ENCODE assay signal across 1 cellular context in genomic region chr19:57830071-57830602, GRCh38.
TF ChIP-seq lines count a peak whose summit lies in the region.

Gene ZNF587B (plus strand): TSS chr19:57830299. CDS start chr19:57830529, 230 bp downstream.

TF ChIP-seq in HepG2, 621 proteins besides CTCF, POLR2A, EP300 and RAD21 (continued from another document and continues in another):
- TF ChIP-seq RCOR2 (CRISPR knock-in tag; IDR thresholded peaks at IDR 0.05) (no peak), RXRB (CRISPR knock-in tag; IDR thresholded peaks at IDR 0.05; ENCODE audit: borderline replicate concordance) (0 out of 2 replicates have a peak, but pooled peaks have one; percentile 14), POGZ (CRISPR knock-in tag; IDR thresholded peaks at IDR 0.05) (peak; percentile 60; the same call in 1 of the 2 replicates), ZNF883 (CRISPR knock-in tag; IDR thresholded peaks at IDR 0.05; ENCODE audit: not compliant biosample characterization) (no peak), ZNF263 (CRISPR knock-in tag; IDR thresholded peaks at IDR 0.05) (no peak), ZNF598 (CRISPR knock-in tag; IDR thresholded peaks at IDR 0.05; ENCODE audit: borderline replicate concordance) (no peak), NFYB (CRISPR knock-in tag; IDR thresholded peaks at IDR 0.05) (0 out of 2 replicates have a peak, but pooled peaks have one; percentile 39), BCL6 (CRISPR knock-in tag; IDR thresholded peaks at IDR 0.05) (no peak), ZNF687 (CRISPR knock-in tag; IDR thresholded peaks at IDR 0.05) (peak; percentile 67), GTF2F1 (IDR thresholded peaks at IDR 0.05; ENCODE audit: low read length) (no peak), KAT8 (CRISPR knock-in tag; IDR thresholded peaks at IDR 0.05) (0 out of 2 replicates have a peak, but pooled peaks have one; percentile 29), SP2 (CRISPR knock-in tag; IDR thresholded peaks at IDR 0.05) (0 out of 2 replicates have a peak, but pooled peaks have one; percentile 25), ZBTB38 (CRISPR knock-in tag; IDR thresholded peaks at IDR 0.05) (peak; percentile 89; the same call in 1 of the 2 replicates), HCFC1 (IDR thresholded peaks at IDR 0.05; ENCODE audit: low read depth, low read length) (peak; percentile 43; the same call in 1 of the 2 replicates), BHLHE40 (IDR thresholded peaks at IDR 0.05; ENCODE audit: low read length) (peak; percentile 75), GMEB1 (CRISPR knock-in tag; IDR thresholded peaks at IDR 0.05; ENCODE audit: borderline replicate concordance) (0 out of 2 replicates have a peak, but pooled peaks have one; percentile 33), ZNF768 (CRISPR knock-in tag; IDR thresholded peaks at IDR 0.05) (peak; percentile 28; the same call in 1 of the 2 replicates), SAP130 (CRISPR knock-in tag; IDR thresholded peaks at IDR 0.05; ENCODE audit: low read depth) (0 out of 2 replicates have a peak, but pooled peaks have one; percentile 23), HNF1B (CRISPR knock-in tag; IDR thresholded peaks at IDR 0.05) (no peak), HOXA3 (CRISPR knock-in tag; IDR thresholded peaks at IDR 0.05) (peak; percentile 66), THAP11 (CRISPR knock-in tag; IDR thresholded peaks at IDR 0.05) (peak; percentile 94), NFYC (CRISPR knock-in tag; IDR thresholded peaks at IDR 0.05) (peak; percentile 43; the same call in 1 of the 2 replicates), ZNF143 (CRISPR knock-in tag; IDR thresholded peaks at IDR 0.05) (peak; percentile 83), ZBTB4 (CRISPR knock-in tag; IDR thresholded peaks at IDR 0.05; ENCODE audit: borderline replicate concordance) (peak; percentile 21; the same call in 1 of the 2 replicates), TFE3 (CRISPR knock-in tag; IDR thresholded peaks at IDR 0.05) (0 out of 2 replicates have a peak, but pooled peaks have one; percentile 28), GABPA (IDR thresholded peaks at IDR 0.05; ENCODE audit: low read depth, low read length) (peak; percentile 56), GABPA (CRISPR knock-in tag; IDR thresholded peaks at IDR 0.05; ENCODE audit: low read depth) (peak; percentile 91), ZNF33B (CRISPR knock-in tag; IDR thresholded peaks at IDR 0.05) (0 out of 2 replicates have a peak, but pooled peaks have one; percentile 30), ZSCAN29 (CRISPR knock-in tag; conservative IDR thresholded peaks at IDR 0.05) (no peak), GATAD2A (CRISPR knock-in tag; IDR thresholded peaks at IDR 0.05) (0 out of 2 replicates have a peak, but pooled peaks have one; percentile 22), ZNF770 (CRISPR knock-in tag; IDR thresholded peaks at IDR 0.05) (peak; percentile 56), YY1 (IDR thresholded peaks at IDR 0.05; ENCODE audit: insufficient read depth, insufficient replicate concordance, low read depth, low read length) (peak; percentile 78), ZMYM2 (CRISPR knock-in tag; IDR thresholded peaks at IDR 0.05) (peak; percentile 28; the same call in 1 of the 2 replicates), THYN1 (CRISPR knock-in tag; IDR thresholded peaks at IDR 0.05; ENCODE audit: borderline replicate concordance, low read depth) (no peak), SMC3 (IDR thresholded peaks at IDR 0.05; ENCODE audit: low read length) (peak; percentile 41; the same call in 1 of the 2 replicates), RNF2 (conservative IDR thresholded peaks at IDR 0.05; ENCODE audit: low read depth) (no peak)
- TF ChIP-seq, protein P1, sequence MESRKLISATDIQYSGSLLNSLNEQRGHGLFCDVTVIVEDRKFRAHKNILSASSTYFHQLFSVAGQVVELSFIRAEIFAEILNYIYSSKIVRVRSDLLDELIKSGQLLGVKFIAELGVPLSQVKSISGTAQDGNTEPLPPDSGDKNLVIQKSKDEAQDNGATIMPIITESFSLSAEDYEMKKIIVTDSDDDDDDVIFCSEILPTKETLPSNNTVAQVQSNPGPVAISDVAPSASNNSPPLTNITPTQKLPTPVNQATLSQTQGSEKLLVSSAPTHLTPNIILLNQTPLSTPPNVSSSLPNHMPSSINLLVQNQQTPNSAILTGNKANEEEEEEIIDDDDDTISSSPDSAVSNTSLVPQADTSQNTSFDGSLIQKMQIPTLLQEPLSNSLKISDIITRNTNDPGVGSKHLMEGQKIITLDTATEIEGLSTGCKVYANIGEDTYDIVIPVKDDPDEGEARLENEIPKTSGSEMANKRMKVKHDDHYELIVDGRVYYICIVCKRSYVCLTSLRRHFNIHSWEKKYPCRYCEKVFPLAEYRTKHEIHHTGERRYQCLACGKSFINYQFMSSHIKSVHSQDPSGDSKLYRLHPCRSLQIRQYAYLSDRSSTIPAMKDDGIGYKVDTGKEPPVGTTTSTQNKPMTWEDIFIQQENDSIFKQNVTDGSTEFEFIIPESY (CRISPR knock-in tag; IDR thresholded peaks at IDR 0.05) = peak; percentile 97
- TF ChIP-seq, protein P2, sequence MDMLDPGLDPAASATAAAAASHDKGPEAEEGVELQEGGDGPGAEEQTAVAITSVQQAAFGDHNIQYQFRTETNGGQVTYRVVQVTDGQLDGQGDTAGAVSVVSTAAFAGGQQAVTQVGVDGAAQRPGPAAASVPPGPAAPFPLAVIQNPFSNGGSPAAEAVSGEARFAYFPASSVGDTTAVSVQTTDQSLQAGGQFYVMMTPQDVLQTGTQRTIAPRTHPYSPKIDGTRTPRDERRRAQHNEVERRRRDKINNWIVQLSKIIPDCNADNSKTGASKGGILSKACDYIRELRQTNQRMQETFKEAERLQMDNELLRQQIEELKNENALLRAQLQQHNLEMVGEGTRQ (IDR thresholded peaks at IDR 0.05; ENCODE audit: low read depth, low read length) = no peak
- TF ChIP-seq, protein P2 (CRISPR knock-in tag; IDR thresholded peaks at IDR 0.05; ENCODE audit: borderline replicate concordance) = peak; percentile 50; the same call in 1 of the 2 replicates
- TF ChIP-seq, protein P3, sequence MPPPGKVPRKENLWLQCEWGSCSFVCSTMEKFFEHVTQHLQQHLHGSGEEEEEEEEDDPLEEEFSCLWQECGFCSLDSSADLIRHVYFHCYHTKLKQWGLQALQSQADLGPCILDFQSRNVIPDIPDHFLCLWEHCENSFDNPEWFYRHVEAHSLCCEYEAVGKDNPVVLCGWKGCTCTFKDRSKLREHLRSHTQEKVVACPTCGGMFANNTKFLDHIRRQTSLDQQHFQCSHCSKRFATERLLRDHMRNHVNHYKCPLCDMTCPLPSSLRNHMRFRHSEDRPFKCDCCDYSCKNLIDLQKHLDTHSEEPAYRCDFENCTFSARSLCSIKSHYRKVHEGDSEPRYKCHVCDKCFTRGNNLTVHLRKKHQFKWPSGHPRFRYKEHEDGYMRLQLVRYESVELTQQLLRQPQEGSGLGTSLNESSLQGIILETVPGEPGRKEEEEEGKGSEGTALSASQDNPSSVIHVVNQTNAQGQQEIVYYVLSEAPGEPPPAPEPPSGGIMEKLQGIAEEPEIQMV (CRISPR knock-in tag; IDR thresholded peaks at IDR 0.05; ENCODE audit: low read depth) = no peak
